ENCODE assay signal across 1 cellular context in the genomic region with DNA sequence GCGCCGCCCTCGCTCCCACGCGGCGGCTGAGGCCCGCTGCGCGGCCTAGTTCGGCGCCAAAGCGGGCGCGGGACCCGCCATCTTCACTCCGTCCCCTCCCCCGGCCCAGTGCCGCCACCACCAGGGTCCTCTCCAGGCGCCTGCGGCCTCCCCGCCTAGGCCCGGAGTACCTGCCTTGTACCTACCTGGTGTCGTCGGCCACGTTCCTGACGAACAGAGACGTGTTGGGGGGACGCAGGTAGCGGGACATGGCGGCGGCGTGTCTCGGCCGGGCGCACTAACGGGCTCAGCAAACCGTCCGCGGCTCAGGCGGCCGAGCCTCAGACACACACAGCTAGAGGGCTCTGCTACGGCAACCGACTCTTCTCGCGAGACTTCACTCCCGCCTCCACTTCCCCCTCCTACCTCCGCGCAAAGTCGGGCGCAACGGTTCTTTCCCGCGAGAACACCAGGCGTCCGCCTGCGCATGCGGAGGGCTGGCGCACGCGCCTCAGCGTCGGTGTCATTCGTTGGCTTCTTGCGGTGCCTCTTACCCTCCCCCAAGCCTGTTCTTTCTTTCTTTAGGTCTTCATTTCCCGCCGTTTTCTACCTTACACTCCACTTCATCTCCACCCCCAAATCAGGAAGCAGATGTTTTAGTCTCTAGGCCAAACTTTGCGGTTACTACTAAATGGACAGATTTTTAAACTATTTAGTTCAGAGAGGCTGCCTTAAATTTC.
TF ChIP-seq lines count a peak whose summit lies in the region.

Gene SRSF10 (minus strand): TSS at position 322 of the 719 bp plus-strand sequence. CDS start 72 bp downstream, at position 250.

TF ChIP-seq in K562, 482 proteins besides CTCF, POLR2A, EP300 and RAD21 (continued from another document and continues in another):
- TF ChIP-seq ZHX1 (conservative IDR thresholded peaks at IDR 0.05; ENCODE audit: low read length) (peak; percentile 96), ZNF224 (CRISPR knock-in tag; IDR thresholded peaks at IDR 0.05) (peak; percentile 70; the same call in 1 of the 2 replicates), ETV6 (IDR thresholded peaks at IDR 0.05; ENCODE audit: borderline replicate concordance in 1 of 2, low read depth in 2 of 2, low read length in 1 of 2) (no peak), ETV6 (CRISPR knock-in tag; IDR thresholded peaks at IDR 0.05; ENCODE audit: borderline replicate concordance) (peak; percentile 60; the same call in 1 of the 2 replicates), ZNF436 (CRISPR knock-in tag; IDR thresholded peaks at IDR 0.05) (no peak), MBD2 (IDR thresholded peaks at IDR 0.05; ENCODE audit: borderline replicate concordance, low read depth) (peak; percentile 87), POLR2B (IDR thresholded peaks at IDR 0.05; ENCODE audit: low read depth, partially characterized antibody) (peak; percentile 99), GTF2E2 (tag; IDR thresholded peaks at IDR 0.05) (peak; percentile 95), SMAD3 (CRISPR knock-in tag; conservative IDR thresholded peaks at IDR 0.05) (peak; percentile 44; the same call in 1 of the 2 replicates), YY1 (IDR thresholded peaks at IDR 0.05; ENCODE audit: borderline replicate concordance in 1 of 3, control insufficient read depth in 1 of 3, extremely low read depth in 1 of 3, insufficient read depth in 3 of 3, insufficient read length in 1 of 3, insufficient replicate concordance in 2 of 3, low read depth in 1 of 3, low read length in 2 of 3) (peak; percentile 68 to 92 (median 89)), KDM2B (CRISPR knock-in tag; IDR thresholded peaks at IDR 0.05) (peak; percentile 69), CBX2 (IDR thresholded peaks at IDR 0.05; ENCODE audit: insufficient read depth, low read length, poor library complexity, severe bottlenecking) (no peak), SMARCA4 (IDR thresholded peaks at IDR 0.05) (peak; percentile 68), GATAD2A (IDR thresholded peaks at IDR 0.05) (peak; percentile 43; the same call in 1 of the 2 replicates), ERF (CRISPR knock-in tag; IDR thresholded peaks at IDR 0.05) (0 out of 2 replicates have a peak, but pooled peaks have one; percentile 0), ELF1 (tag; IDR thresholded peaks at IDR 0.05) (peak; percentile 85), TOE1 (IDR thresholded peaks at IDR 0.05; ENCODE audit: borderline replicate concordance) (peak; percentile 47; the same call in 1 of the 2 replicates), TOE1 (CRISPR knock-in tag; IDR thresholded peaks at IDR 0.05; ENCODE audit: borderline replicate concordance, low read depth) (no peak), POLR2G (IDR thresholded peaks at IDR 0.05; ENCODE audit: low read depth, low read length) (peak; percentile 100), HMBOX1 (IDR thresholded peaks at IDR 0.05) (peak; percentile 65), MTA3 (IDR thresholded peaks at IDR 0.05; ENCODE audit: borderline replicate concordance) (peak; percentile 86), CHD1 (IDR thresholded peaks at IDR 0.05; ENCODE audit: low read length) (peak; percentile 92), THAP7 (CRISPR knock-in tag; IDR thresholded peaks at IDR 0.05) (peak; percentile 68; the same call in 1 of the 2 replicates), ZNF431 (CRISPR knock-in tag; IDR thresholded peaks at IDR 0.05) (peak; percentile 93), DEAF1 (CRISPR knock-in tag; IDR thresholded peaks at IDR 0.05) (no peak), U2AF1 (optimal IDR thresholded peaks at IDR 0.05; ENCODE audit: low read depth, low read length) (peak; percentile 98), CBX3 (IDR thresholded peaks at IDR 0.05; ENCODE audit: borderline replicate concordance in 1 of 2, low read length in 2 of 2) (peak in 1 of 2 experiments; percentile 73; a peak in 2 of 3 replicates), CREM (IDR thresholded peaks at IDR 0.05; ENCODE audit: low read depth) (peak; percentile 86), GABPB2 (CRISPR knock-in tag; conservative IDR thresholded peaks at IDR 0.05) (no peak), PRPF4 (IDR thresholded peaks at IDR 0.05; ENCODE audit: insufficient read depth, low read depth, low read length, poor library complexity, severe bottlenecking) (peak; percentile 98), MTA1 (IDR thresholded peaks at IDR 0.05; ENCODE audit: borderline replicate concordance) (peak; percentile 68), REST (CRISPR knock-in tag; IDR thresholded peaks at IDR 0.05; ENCODE audit: low read depth) (peak; percentile 77), NCOA1 (IDR thresholded peaks at IDR 0.05; ENCODE audit: low read depth) (peak; percentile 20; the same call in 1 of the 2 replicates), NCOA4 (IDR thresholded peaks at IDR 0.05; ENCODE audit: partially characterized antibody) (no peak), E2F3 (CRISPR knock-in tag; IDR thresholded peaks at IDR 0.05) (peak; percentile 96), KDM5B (IDR thresholded peaks at IDR 0.05; ENCODE audit: insufficient replicate concordance, low read depth, low read length) (peak; percentile 94), CBX1 (IDR thresholded peaks at IDR 0.05; ENCODE audit: low read depth) (peak; percentile 95)
- TF ChIP-seq, protein P1, sequence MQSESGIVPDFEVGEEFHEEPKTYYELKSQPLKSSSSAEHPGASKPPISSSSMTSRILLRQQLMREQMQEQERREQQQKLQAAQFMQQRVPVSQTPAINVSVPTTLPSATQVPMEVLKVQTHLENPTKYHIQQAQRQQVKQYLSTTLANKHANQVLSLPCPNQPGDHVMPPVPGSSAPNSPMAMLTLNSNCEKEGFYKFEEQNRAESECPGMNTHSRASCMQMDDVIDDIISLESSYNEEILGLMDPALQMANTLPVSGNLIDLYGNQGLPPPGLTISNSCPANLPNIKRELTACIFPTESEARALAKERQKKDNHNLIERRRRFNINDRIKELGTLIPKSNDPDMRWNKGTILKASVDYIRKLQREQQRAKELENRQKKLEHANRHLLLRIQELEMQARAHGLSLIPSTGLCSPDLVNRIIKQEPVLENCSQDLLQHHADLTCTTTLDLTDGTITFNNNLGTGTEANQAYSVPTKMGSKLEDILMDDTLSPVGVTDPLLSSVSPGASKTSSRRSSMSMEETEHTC (IDR thresholded peaks at IDR 0.05) = 0 out of 2 replicates have a peak, but pooled peaks have one; percentile 37
- TF ChIP-seq, protein P2, sequence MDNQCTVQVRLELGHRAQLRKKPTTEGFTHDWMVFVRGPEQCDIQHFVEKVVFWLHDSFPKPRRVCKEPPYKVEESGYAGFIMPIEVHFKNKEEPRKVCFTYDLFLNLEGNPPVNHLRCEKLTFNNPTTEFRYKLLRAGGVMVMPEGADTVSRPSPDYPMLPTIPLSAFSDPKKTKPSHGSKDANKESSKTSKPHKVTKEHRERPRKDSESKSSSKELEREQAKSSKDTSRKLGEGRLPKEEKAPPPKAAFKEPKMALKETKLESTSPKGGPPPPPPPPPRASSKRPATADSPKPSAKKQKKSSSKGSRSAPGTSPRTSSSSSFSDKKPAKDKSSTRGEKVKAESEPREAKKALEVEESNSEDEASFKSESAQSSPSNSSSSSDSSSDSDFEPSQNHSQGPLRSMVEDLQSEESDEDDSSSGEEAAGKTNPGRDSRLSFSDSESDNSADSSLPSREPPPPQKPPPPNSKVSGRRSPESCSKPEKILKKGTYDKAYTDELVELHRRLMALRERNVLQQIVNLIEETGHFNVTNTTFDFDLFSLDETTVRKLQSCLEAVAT (IDR thresholded peaks at IDR 0.05) = peak; percentile 51 to 61; a peak in 3 of 4 replicates
- TF ChIP-seq, protein P3, sequence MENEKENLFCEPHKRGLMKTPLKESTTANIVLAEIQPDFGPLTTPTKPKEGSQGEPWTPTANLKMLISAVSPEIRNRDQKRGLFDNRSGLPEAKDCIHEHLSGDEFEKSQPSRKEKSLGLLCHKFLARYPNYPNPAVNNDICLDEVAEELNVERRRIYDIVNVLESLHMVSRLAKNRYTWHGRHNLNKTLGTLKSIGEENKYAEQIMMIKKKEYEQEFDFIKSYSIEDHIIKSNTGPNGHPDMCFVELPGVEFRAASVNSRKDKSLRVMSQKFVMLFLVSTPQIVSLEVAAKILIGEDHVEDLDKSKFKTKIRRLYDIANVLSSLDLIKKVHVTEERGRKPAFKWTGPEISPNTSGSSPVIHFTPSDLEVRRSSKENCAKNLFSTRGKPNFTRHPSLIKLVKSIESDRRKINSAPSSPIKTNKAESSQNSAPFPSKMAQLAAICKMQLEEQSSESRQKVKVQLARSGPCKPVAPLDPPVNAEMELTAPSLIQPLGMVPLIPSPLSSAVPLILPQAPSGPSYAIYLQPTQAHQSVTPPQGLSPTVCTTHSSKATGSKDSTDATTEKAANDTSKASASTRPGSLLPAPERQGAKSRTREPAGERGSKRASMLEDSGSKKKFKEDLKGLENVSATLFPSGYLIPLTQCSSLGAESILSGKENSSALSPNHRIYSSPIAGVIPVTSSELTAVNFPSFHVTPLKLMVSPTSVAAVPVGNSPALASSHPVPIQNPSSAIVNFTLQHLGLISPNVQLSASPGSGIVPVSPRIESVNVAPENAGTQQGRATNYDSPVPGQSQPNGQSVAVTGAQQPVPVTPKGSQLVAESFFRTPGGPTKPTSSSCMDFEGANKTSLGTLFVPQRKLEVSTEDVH (IDR thresholded peaks at IDR 0.05; ENCODE audit: low read depth, partially characterized antibody) = peak; percentile 99
